In the genomic region with DNA sequence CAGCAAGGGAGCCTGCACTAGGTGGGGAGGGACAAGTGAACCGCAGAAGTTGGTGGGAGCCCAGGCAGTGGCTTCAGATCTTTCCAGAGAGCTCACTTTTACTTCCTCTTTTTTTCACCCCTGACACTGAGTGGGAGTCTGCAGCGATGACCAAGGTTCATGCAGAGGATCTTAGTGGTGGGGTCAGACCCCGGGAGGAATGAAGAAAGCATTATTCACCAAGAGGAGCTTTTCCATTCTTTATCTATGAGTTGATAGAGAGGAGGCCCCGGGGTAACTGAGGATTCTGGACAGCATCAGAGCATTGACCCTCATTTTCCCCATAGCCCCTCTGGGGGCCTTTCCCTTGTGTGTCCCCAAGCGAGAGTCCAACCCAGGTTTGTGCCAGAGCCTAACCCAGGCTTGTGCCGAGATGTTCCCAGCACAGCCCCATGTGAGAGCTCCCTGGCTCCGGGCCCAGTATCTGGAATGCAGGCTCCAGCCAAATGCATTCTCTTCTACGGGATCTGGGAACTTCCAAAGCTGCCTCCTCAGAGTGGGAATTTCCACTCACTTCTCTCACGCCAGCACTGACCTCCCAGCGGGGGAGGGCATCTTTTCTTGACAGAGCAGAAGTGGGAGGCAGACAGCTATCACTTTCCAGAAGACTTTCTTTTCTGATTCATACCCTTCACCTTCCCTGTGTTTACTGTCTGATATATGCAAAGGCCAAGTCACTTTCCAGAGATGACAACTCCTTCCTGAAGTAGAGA, we compare ENCODE assay signal across 1 cellular context.
TF ChIP-seq lines count a peak whose summit lies in the region.

No MANE protein-coding gene starts in this region.

TF ChIP-seq in H1, 55 proteins besides CTCF, POLR2A, EP300 and RAD21:
- TF ChIP-seq, protein P1, sequence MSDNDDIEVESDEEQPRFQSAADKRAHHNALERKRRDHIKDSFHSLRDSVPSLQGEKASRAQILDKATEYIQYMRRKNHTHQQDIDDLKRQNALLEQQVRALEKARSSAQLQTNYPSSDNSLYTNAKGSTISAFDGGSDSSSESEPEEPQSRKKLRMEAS (IDR thresholded peaks at IDR 0.05) = no peak
- TF ChIP-seq BACH1 (IDR thresholded peaks at IDR 0.05; ENCODE audit: low read length) (no peak), NRF1 (IDR thresholded peaks at IDR 0.05; ENCODE audit: low read depth, low read length) (no peak), ZNF274 (IDR thresholded peaks at IDR 0.05; ENCODE audit: borderline replicate concordance, extremely low read depth, low read length) (no peak), BRCA1 (IDR thresholded peaks at IDR 0.05; ENCODE audit: low read depth, low read length) (no peak), TBP (IDR thresholded peaks at IDR 0.05; ENCODE audit: low read depth, low read length) (no peak), HDAC6 (IDR thresholded peaks at IDR 0.05; ENCODE audit: low read depth, low read length) (no peak), SUZ12 (IDR thresholded peaks at IDR 0.05; ENCODE audit: low read length) (no peak), CHD2 (IDR thresholded peaks at IDR 0.05; ENCODE audit: low read length) (no peak)
- TF ChIP-seq, protein P2, sequence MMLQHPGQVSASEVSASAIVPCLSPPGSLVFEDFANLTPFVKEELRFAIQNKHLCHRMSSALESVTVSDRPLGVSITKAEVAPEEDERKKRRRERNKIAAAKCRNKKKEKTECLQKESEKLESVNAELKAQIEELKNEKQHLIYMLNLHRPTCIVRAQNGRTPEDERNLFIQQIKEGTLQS (IDR thresholded peaks at IDR 0.05; ENCODE audit: insufficient read depth, low read depth, low read length) = no peak
